ENCODE assay signal across 1 cellular context in the genomic region with DNA sequence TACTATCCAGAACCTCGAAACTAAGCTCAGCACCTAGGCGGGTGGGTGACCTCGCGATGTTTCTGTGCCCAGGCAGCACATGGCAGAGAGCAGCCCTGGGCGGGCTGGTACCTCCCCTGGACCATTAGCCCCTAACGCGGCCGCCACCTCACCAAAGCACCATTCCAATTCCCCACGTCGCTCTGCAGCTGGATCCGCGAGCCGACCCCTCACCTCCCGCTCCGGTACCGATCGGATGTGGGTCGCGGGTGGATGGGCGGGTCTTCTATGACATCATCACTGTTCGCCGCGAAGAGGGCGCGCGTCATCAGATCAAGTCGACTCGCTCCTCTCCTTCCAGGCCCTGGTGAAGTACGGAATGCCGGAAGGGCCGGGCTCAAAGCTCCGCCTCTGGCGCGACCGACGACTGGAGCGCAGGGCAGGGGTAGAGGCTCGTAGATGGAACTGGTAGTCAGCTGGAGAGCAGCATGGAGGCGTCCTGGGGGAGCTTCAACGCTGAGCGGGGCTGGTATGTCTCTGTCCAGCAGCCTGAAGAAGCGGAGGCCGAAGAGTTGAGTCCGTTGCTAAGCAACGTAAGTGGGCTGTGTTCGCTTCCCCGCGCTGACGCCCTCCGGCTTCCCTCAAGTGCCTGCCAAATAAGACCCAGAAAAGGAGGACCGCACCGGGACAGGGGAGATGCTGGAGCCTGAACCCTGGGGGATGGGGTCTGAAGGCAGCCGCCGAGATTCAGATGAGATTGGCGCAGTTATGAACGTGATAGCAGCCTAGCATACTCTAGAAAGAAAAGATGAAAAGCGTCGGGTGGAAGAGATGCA.
A peak's percentile ranks its signal among the peaks of the same experiment; 100 is the strongest.
TF ChIP-seq lines count a peak whose summit lies in the region.

A gene (plus strand): TSS at position 435 of the 815 bp plus-strand sequence. CDS start 33 bp downstream, at position 468.
A gene with protein sequence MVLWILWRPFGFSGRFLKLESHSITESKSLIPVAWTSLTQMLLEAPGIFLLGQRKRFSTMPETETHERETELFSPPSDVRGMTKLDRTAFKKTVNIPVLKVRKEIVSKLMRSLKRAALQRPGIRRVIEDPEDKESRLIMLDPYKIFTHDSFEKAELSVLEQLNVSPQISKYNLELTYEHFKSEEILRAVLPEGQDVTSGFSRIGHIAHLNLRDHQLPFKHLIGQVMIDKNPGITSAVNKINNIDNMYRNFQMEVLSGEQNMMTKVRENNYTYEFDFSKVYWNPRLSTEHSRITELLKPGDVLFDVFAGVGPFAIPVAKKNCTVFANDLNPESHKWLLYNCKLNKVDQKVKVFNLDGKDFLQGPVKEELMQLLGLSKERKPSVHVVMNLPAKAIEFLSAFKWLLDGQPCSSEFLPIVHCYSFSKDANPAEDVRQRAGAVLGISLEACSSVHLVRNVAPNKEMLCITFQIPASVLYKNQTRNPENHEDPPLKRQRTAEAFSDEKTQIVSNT (minus strand): TSS at position 269 of the 815 bp plus-strand sequence. CDS start 106 bp downstream, at position 163.

TF ChIP-seq in HEK293, 187 proteins besides CTCF, POLR2A, EP300 and RAD21 (continued from another document and continues in another):
- TF ChIP-seq, protein P1, sequence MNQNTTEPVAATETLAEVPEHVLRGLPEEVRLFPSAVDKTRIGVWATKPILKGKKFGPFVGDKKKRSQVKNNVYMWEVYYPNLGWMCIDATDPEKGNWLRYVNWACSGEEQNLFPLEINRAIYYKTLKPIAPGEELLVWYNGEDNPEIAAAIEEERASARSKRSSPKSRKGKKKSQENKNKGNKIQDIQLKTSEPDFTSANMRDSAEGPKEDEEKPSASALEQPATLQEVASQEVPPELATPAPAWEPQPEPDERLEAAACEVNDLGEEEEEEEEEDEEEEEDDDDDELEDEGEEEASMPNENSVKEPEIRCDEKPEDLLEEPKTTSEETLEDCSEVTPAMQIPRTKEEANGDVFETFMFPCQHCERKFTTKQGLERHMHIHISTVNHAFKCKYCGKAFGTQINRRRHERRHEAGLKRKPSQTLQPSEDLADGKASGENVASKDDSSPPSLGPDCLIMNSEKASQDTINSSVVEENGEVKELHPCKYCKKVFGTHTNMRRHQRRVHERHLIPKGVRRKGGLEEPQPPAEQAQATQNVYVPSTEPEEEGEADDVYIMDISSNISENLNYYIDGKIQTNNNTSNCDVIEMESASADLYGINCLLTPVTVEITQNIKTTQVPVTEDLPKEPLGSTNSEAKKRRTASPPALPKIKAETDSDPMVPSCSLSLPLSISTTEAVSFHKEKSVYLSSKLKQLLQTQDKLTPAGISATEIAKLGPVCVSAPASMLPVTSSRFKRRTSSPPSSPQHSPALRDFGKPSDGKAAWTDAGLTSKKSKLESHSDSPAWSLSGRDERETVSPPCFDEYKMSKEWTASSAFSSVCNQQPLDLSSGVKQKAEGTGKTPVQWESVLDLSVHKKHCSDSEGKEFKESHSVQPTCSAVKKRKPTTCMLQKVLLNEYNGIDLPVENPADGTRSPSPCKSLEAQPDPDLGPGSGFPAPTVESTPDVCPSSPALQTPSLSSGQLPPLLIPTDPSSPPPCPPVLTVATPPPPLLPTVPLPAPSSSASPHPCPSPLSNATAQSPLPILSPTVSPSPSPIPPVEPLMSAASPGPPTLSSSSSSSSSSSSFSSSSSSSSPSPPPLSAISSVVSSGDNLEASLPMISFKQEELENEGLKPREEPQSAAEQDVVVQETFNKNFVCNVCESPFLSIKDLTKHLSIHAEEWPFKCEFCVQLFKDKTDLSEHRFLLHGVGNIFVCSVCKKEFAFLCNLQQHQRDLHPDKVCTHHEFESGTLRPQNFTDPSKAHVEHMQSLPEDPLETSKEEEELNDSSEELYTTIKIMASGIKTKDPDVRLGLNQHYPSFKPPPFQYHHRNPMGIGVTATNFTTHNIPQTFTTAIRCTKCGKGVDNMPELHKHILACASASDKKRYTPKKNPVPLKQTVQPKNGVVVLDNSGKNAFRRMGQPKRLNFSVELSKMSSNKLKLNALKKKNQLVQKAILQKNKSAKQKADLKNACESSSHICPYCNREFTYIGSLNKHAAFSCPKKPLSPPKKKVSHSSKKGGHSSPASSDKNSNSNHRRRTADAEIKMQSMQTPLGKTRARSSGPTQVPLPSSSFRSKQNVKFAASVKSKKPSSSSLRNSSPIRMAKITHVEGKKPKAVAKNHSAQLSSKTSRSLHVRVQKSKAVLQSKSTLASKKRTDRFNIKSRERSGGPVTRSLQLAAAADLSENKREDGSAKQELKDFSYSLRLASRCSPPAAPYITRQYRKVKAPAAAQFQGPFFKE (tag by site-specific recombination; IDR thresholded peaks at IDR 0.05; ENCODE audit: borderline replicate concordance), result no peak
- peak; percentile 38 for TF ChIP-seq SETDB1 (IDR thresholded peaks at IDR 0.05; ENCODE audit: insufficient read length, low read length)
- no peak for TF ChIP-seq ZFP3 (tag by site-specific recombination; IDR thresholded peaks at IDR 0.05; ENCODE audit: low read depth)
- no peak; the same call in 1 of the 2 replicates for TF ChIP-seq GFI1B (tag by site-specific recombination; IDR thresholded peaks at IDR 0.05)
- TF ChIP-seq ZNF341 (tag by site-specific recombination; IDR thresholded peaks at IDR 0.05; ENCODE audit: low read depth), result peak; percentile 99
- TF ChIP-seq, protein P2, sequence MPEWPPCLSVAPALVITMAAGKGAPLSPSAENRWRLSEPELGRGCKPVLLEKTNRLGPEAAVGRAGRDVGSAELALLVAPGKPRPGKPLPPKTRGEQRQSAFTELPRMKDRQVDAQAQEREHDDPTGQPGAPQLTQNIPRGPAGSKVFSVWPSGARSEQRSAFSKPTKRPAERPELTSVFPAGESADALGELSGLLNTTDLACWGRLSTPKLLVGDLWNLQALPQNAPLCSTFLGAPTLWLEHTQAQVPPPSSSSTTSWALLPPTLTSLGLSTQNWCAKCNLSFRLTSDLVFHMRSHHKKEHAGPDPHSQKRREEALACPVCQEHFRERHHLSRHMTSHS (tag by site-specific recombination; IDR thresholded peaks at IDR 0.05), result no peak
- TF ChIP-seq ZNF558 (tag by site-specific recombination; IDR thresholded peaks at IDR 0.05), result no peak
- TF ChIP-seq, protein P3, sequence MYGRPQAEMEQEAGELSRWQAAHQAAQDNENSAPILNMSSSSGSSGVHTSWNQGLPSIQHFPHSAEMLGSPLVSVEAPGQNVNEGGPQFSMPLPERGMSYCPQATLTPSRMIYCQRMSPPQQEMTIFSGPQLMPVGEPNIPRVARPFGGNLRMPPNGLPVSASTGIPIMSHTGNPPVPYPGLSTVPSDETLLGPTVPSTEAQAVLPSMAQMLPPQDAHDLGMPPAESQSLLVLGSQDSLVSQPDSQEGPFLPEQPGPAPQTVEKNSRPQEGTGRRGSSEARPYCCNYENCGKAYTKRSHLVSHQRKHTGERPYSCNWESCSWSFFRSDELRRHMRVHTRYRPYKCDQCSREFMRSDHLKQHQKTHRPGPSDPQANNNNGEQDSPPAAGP (tag by site-specific recombination; IDR thresholded peaks at IDR 0.05), result 0 out of 2 replicates have a peak, but pooled peaks have one; percentile 79
- no peak for TF ChIP-seq ZNF792 (tag by site-specific recombination; IDR thresholded peaks at IDR 0.05)
- no peak for TF ChIP-seq MEIS1 (CRISPR knock-in tag; IDR thresholded peaks at IDR 0.05; ENCODE audit: borderline replicate concordance)
- TF ChIP-seq BCL11A (tag by site-specific recombination; IDR thresholded peaks at IDR 0.05; ENCODE audit: low read depth), result no peak
- TF ChIP-seq ZNF664 (tag by site-specific recombination; IDR thresholded peaks at IDR 0.05), result no peak
- TF ChIP-seq ZNF501 (tag by site-specific recombination; IDR thresholded peaks at IDR 0.05), result 0 out of 2 replicates have a peak, but pooled peaks have one; percentile 44
- TF ChIP-seq, protein P4, sequence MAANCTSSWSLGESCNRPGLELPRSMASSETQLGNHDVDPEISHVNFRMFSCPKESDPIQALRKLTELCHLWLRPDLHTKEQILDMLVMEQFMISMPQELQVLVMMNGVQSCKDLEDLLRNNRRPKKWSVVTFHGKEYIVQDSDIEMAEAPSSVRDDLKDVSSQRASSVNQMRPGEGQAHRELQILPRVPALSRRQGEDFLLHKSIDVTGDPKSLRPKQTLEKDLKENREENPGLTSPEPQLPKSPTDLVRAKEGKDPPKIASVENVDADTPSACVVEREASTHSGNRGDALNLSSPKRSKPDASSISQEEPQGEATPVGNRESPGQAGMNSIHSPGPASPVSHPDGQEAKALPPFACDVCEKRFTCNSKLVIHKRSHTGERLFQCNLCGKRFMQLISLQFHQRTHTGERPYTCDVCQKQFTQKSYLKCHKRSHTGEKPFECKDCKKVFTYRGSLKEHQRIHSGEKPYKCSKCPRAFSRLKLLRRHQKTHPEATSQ (tag by site-specific recombination; IDR thresholded peaks at IDR 0.05), result no peak
- TF ChIP-seq TRIM28 (IDR thresholded peaks at IDR 0.05; ENCODE audit: borderline replicate concordance, low read length), result peak; percentile 93; the same call in 1 of the 2 replicates
- TF ChIP-seq, protein P5, sequence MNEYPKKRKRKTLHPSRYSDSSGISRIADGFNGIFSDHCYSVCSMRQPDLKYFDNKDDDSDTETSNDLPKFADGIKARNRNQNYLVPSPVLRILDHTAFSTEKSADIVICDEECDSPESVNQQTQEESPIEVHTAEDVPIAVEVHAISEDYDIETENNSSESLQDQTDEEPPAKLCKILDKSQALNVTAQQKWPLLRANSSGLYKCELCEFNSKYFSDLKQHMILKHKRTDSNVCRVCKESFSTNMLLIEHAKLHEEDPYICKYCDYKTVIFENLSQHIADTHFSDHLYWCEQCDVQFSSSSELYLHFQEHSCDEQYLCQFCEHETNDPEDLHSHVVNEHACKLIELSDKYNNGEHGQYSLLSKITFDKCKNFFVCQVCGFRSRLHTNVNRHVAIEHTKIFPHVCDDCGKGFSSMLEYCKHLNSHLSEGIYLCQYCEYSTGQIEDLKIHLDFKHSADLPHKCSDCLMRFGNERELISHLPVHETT (tag by site-specific recombination; IDR thresholded peaks at IDR 0.05), result no peak; the same call in none of the 2 replicates
- no peak for TF ChIP-seq ZNF585B (tag by site-specific recombination; IDR thresholded peaks at IDR 0.05)
- no peak for TF ChIP-seq ZNF221 (tag by site-specific recombination; IDR thresholded peaks at IDR 0.05; ENCODE audit: borderline replicate concordance)
- peak; percentile 84 for TF ChIP-seq KLF9 (tag by site-specific recombination; IDR thresholded peaks at IDR 0.05; ENCODE audit: low read depth)
- no peak for TF ChIP-seq HOXC10 (CRISPR knock-in tag; IDR thresholded peaks at IDR 0.05)
- TF ChIP-seq, protein P6, sequence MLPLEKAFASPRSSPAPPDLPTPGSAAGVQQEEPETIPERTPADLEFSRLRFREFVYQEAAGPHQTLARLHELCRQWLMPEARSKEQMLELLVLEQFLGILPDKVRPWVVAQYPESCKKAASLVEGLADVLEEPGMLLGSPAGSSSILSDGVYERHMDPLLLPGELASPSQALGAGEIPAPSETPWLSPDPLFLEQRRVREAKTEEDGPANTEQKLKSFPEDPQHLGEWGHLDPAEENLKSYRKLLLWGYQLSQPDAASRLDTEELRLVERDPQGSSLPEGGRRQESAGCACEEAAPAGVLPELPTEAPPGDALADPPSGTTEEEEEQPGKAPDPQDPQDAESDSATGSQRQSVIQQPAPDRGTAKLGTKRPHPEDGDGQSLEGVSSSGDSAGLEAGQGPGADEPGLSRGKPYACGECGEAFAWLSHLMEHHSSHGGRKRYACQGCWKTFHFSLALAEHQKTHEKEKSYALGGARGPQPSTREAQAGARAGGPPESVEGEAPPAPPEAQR (tag by site-specific recombination; IDR thresholded peaks at IDR 0.05), result no peak
- peak; percentile 66 for TF ChIP-seq SP2 (tag by site-specific recombination; IDR thresholded peaks at IDR 0.05)
- peak; percentile 63 for TF ChIP-seq ZNF600 (tag by site-specific recombination; IDR thresholded peaks at IDR 0.05)
- peak; percentile 76 for TF ChIP-seq IKZF3 (tag by site-specific recombination; IDR thresholded peaks at IDR 0.05)
- TF ChIP-seq ZSCAN23 (tag by site-specific recombination; IDR thresholded peaks at IDR 0.05), result no peak
- peak; percentile 84 for TF ChIP-seq SP3 (tag by site-specific recombination; IDR thresholded peaks at IDR 0.05)
- no peak for TF ChIP-seq WT1 (tag by site-specific recombination; IDR thresholded peaks at IDR 0.05)
- TF ChIP-seq, protein P7, sequence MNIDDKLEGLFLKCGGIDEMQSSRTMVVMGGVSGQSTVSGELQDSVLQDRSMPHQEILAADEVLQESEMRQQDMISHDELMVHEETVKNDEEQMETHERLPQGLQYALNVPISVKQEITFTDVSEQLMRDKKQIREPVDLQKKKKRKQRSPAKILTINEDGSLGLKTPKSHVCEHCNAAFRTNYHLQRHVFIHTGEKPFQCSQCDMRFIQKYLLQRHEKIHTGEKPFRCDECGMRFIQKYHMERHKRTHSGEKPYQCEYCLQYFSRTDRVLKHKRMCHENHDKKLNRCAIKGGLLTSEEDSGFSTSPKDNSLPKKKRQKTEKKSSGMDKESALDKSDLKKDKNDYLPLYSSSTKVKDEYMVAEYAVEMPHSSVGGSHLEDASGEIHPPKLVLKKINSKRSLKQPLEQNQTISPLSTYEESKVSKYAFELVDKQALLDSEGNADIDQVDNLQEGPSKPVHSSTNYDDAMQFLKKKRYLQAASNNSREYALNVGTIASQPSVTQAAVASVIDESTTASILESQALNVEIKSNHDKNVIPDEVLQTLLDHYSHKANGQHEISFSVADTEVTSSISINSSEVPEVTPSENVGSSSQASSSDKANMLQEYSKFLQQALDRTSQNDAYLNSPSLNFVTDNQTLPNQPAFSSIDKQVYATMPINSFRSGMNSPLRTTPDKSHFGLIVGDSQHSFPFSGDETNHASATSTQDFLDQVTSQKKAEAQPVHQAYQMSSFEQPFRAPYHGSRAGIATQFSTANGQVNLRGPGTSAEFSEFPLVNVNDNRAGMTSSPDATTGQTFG (tag by site-specific recombination; IDR thresholded peaks at IDR 0.05; ENCODE audit: borderline replicate concordance), result no peak
- TF ChIP-seq ZSCAN16 (tag by site-specific recombination; IDR thresholded peaks at IDR 0.05), result no peak
- TF ChIP-seq ZNF521 (tag by site-specific recombination; IDR thresholded peaks at IDR 0.05), result no peak
- TF ChIP-seq ZBTB1 (tag by site-specific recombination; IDR thresholded peaks at IDR 0.05), result no peak
- no peak for TF ChIP-seq ZNF791 (tag by site-specific recombination; IDR thresholded peaks at IDR 0.05)
- TF ChIP-seq, protein P8, sequence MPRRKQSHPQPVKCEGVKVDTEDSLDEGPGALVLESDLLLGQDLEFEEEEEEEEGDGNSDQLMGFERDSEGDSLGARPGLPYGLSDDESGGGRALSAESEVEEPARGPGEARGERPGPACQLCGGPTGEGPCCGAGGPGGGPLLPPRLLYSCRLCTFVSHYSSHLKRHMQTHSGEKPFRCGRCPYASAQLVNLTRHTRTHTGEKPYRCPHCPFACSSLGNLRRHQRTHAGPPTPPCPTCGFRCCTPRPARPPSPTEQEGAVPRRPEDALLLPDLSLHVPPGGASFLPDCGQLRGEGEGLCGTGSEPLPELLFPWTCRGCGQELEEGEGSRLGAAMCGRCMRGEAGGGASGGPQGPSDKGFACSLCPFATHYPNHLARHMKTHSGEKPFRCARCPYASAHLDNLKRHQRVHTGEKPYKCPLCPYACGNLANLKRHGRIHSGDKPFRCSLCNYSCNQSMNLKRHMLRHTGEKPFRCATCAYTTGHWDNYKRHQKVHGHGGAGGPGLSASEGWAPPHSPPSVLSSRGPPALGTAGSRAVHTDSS (tag by site-specific recombination; IDR thresholded peaks at IDR 0.05), result no peak
- TF ChIP-seq ZNF394 (tag by site-specific recombination; IDR thresholded peaks at IDR 0.05; ENCODE audit: borderline replicate concordance), result 0 out of 2 replicates have a peak, but pooled peaks have one; percentile 60
- peak; percentile 77 for TF ChIP-seq SP7 (tag by site-specific recombination; IDR thresholded peaks at IDR 0.05)
- TF ChIP-seq ZNF670 (tag by site-specific recombination; IDR thresholded peaks at IDR 0.05; ENCODE audit: low read depth), result no peak
